7 cellular contexts compared by ENCODE assay signal in genomic region chr4:79918292-79918691, GRCh38.
"Had no signal": no experiment of that assay in that cellular context is flagged by ENCODE, and none has a peak within 500 bp of the region (broad histone marks: within the 10 kb centered on the region; RNA-seq: fewer than 3 reads in every experiment).

No MANE protein-coding gene starts in this region.

- H3K4me3 ChIP-seq: GM12878 had no signal

- DNase-seq: GDM1, GF-D8 had no signal

- FAIRE-seq: GM12878, GM12891, GM12892, GM18507, GM19239 had no signal

- ATAC-seq: GM12878 had no signal
